In the genomic region with DNA sequence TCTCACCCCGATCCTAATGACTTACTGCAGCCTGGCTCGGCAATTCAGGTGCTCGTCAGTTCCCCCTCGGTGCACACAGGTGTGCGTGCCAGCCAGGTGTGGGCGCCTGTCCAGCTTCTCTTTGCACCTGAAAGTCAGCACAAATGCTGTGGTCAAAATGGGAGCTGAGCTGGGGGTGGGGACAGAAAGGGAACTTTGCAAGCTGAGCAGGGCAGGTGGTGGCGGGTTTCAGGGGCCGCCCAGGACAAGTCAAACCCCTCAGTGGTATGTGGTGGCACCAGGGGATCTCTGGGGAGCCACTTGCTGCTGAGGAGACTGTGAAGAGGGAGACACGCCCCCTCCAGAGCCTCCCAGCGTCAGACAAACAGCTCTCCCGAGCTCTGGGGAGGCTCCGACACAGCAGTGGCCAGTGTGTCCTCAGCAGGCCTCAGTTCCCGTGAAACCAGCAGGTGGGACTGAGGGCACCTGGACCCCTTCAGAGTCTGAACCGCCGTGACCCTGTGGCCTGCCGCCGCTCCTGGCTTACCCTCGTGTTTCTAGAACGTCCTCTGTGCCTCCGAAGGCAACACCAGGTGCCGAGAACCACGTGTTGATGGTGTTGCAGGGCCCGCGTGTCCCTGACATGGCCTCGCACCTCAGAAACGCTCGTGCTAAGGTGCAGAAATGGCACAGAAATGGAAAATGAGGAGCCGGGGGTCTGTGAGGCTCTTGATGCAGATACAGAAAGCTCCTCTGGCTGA, we compare ENCODE assay signal across 14 cellular contexts.
DNase-seq lines count a peak whose midpoint lies in the region; TF ChIP-seq lines count a peak whose summit lies in the region.
"Had no signal": no experiment of that assay in that cellular context is flagged by ENCODE, and none has a peak within 500 bp of the region (broad histone marks: within the 10 kb centered on the region; RNA-seq: fewer than 3 reads in every experiment).

No MANE protein-coding gene starts in this region.

- intact Hi-C loops in vagina (cut with DNase I): no loop called here
- intact Hi-C loops in CD4-positive, alpha-beta memory T cell (cut with micrococcal nuclease): no loop called here

- peaks cover 0 to 3% (median 0%) of the 10 kb centered on the region in 8 donors for H3K9me3 Mint-ChIP-seq in CD4-positive, alpha-beta memory T cell
- H3K9me3 Mint-ChIP-seq: HFFc6 had no signal

- peaks cover 25% of the 10 kb centered on the region for H3K4me1 ChIP-seq in vagina
- no peaks in the 10 kb centered on the region for H3K4me1 ChIP-seq in effector memory CD4-positive, alpha-beta T cell (ENCODE audit: control insufficient read depth, insufficient read depth, low read length, poor library complexity, severe bottlenecking)
- peaks cover 4% of the 10 kb centered on the region for H3K4me1 ChIP-seq in CD4-positive, alpha-beta memory T cell (ENCODE audit: insufficient read depth, low read length)
- H3K4me1 ChIP-seq: adrenal gland had no signal

- peaks cover 0 to 3% of the 10 kb centered on the region in 2 donors for H3K27me3 Mint-ChIP-seq in CD4-positive, alpha-beta memory T cell

- H3K9me3 ChIP-seq in vagina: no peaks in the 10 kb centered on the region
- H3K9me3 ChIP-seq in effector memory CD4-positive, alpha-beta T cell (ENCODE audit: control insufficient read depth, low read length): no peaks in the 10 kb centered on the region
- H3K9me3 ChIP-seq in CD4-positive, alpha-beta memory T cell (ENCODE audit: control insufficient read depth in 1 of 2, low read length in 2 of 2): no peaks in the 10 kb centered on the region
- H3K9me3 ChIP-seq: adrenal gland, upper lobe of left lung had no signal

- no peak overlapping the region for H3K4me3 Mint-ChIP-seq in CD4-positive, alpha-beta memory T cell
- H3K4me3 Mint-ChIP-seq: HFFc6 had no signal

- H3K4me3 ChIP-seq in coronary artery (no peak overlapping the region), vagina (no peak overlapping the region)
- no peak overlapping the region for H3K4me3 ChIP-seq in effector memory CD4-positive, alpha-beta T cell (ENCODE audit: insufficient read depth, low read depth, low read length, poor library complexity, severe bottlenecking)
- H3K4me3 ChIP-seq in CD4-positive, alpha-beta memory T cell (ENCODE audit: low read length in 2 of 2): no peak overlapping the region
- H3K4me3 ChIP-seq: adrenal gland, upper lobe of left lung had no signal

- DNase-seq in activated effector memory CD4-positive, alpha-beta T cell treated with anti-CD3 and anti-CD28 coated beads, Interleukin-2, amount 50 U/mL, for 16 hours: peak; percentile 31
- no peak for DNase-seq in activated effector memory CD4-positive, alpha-beta T cell treated with Interleukin-2 at 50 U/mL for 16 hours
- peak; percentile 13 for DNase-seq in NCI-H2081 treated with DMSO at 0.1 percent for 48 hours (lab: John Stamatoyannopoulos, UW)
- DNase-seq in coronary artery (ENCODE audit: low spot score): peak; percentile 64
- DNase-seq in vagina (ENCODE audit: extremely low spot score in 2 of 2): peak; percentile 81 to 95
- no peak for DNase-seq in effector memory CD4-positive, alpha-beta T cell
- no peak for DNase-seq in activated CD4-positive, alpha-beta T cell treated with anti-CD3 and anti-CD28 coated beads for 48 hours
- DNase-seq in CD4-positive, alpha-beta memory T cell: no peak
- DNase-seq: activated T-cell treated with anti-CD3 and anti-CD28 coated beads for 4 hours, HFFc6, NCI-H446, Right ventricle myocardium superior had no signal

- no peak for TF ChIP-seq POLR2A in vagina (IDR thresholded peaks at IDR 0.05)

- peak overlapping the region in 1 of 7 donors; percentile 29 for H3K27ac Mint-ChIP-seq in CD4-positive, alpha-beta memory T cell
- H3K27ac Mint-ChIP-seq: HFFc6 had no signal

- TF ChIP-seq CTCF in coronary artery (IDR thresholded peaks at IDR 0.05): no peak
- TF ChIP-seq CTCF in vagina (IDR thresholded peaks at IDR 0.05): no peak

- no peak overlapping the region for H3K27ac ChIP-seq in coronary artery
- H3K27ac ChIP-seq in vagina: no peak overlapping the region
- no peak overlapping the region for H3K27ac ChIP-seq in effector memory CD4-positive, alpha-beta T cell (ENCODE audit: insufficient read depth, low read length, poor library complexity, severe bottlenecking)
- H3K27ac ChIP-seq in CD4-positive, alpha-beta memory T cell (ENCODE audit: low read depth, low read length): no peak overlapping the region
- H3K27ac ChIP-seq: adrenal gland, upper lobe of left lung had no signal

- no peaks in the 10 kb centered on the region for H3K36me3 Mint-ChIP-seq in CD4-positive, alpha-beta memory T cell

- H3K4me1 Mint-ChIP-seq in CD4-positive, alpha-beta memory T cell: peaks cover 2 to 9% (median 6%) of the 10 kb centered on the region in 4 donors

- H3K36me3 ChIP-seq in vagina: no peaks in the 10 kb centered on the region
- no peaks in the 10 kb centered on the region for H3K36me3 ChIP-seq in effector memory CD4-positive, alpha-beta T cell (ENCODE audit: control insufficient read depth, insufficient read depth, low read length)
- no peaks in the 10 kb centered on the region for H3K36me3 ChIP-seq in CD4-positive, alpha-beta memory T cell (ENCODE audit: insufficient read depth, low read length)
- H3K36me3 ChIP-seq: adrenal gland, upper lobe of left lung had no signal

- H3K27me3 ChIP-seq in vagina: no peaks in the 10 kb centered on the region
- H3K27me3 ChIP-seq in effector memory CD4-positive, alpha-beta T cell (replicated peaks; ENCODE audit: control insufficient read depth, insufficient read depth, low read length, poor library complexity, severe bottlenecking): no peaks in the 10 kb centered on the region
- H3K27me3 ChIP-seq in CD4-positive, alpha-beta memory T cell (ENCODE audit: insufficient read depth, low read length): no peaks in the 10 kb centered on the region
- H3K27me3 ChIP-seq: adrenal gland, upper lobe of left lung had no signal

- POLR2A ChIA-PET in CD4-positive, alpha-beta memory T cell (lab: Charles Lee; ENCODE audit: partially characterized antibody): no interaction called here

- CTCF ChIA-PET in CD4-positive, alpha-beta memory T cell (lab: Charles Lee; ENCODE audit: partially characterized antibody): interaction anchor here (1.4 kb wide), 2 partner anchors 16 to 183 kb away, joined by 3 read pairs; no protein-coding TSS in a partner anchor

Comparison
In these comparisons a context has a peak if more than half of its experiments do, and no peak if none do; other contexts are left out.
1. DNase-seq: peak in activated effector memory CD4-positive, alpha-beta T cell treated with anti-CD3 and anti-CD28 coated beads, Interleukin-2, amount 50 U/mL, for 16 hours (single experiment), NCI-H2081 treated with DMSO at 0.1 percent for 48 hours (single experiment), coronary artery (single experiment) and vagina (2 of 2); none in activated effector memory CD4-positive, alpha-beta T cell treated with Interleukin-2 at 50 U/mL for 16 hours (single experiment), effector memory CD4-positive, alpha-beta T cell (0 of 3), activated CD4-positive, alpha-beta T cell treated with anti-CD3 and anti-CD28 coated beads for 48 hours (single experiment) and CD4-positive, alpha-beta memory T cell (0 of 5).